27 cellular contexts compared by ENCODE assay signal in genomic region chr7:73881352-73882059, GRCh38. TPM values are rescaled to one million over a fixed set of nuclear protein-coding genes. Genes with fewer than 3 reads are reported as not detected.
A peak's percentile ranks its signal among the peaks of the same experiment; 100 is the strongest.
DNase-seq lines count a peak whose midpoint lies in the region; ATAC-seq and TF ChIP-seq lines count a peak whose summit lies in the region.
"Had no signal": no experiment of that assay in that cellular context is flagged by ENCODE, and none has a peak within 500 bp of the region (broad histone marks: within the 10 kb centered on the region; RNA-seq: fewer than 3 reads in every experiment).

No MANE protein-coding gene starts in this region.

- no peak for TF ChIP-seq POLR2A in suprapubic skin (IDR thresholded peaks at IDR 0.05)

- H3K27ac ChIP-seq in PC-9 (no peak overlapping the region), lower lobe of right lung (peak overlapping the region; percentile 77), suprapubic skin (peak overlapping the region; percentile 82)
- H3K27ac ChIP-seq: cardiac muscle cell, epithelial cell of prostate, SJSA1 had no signal

- no peaks in the 10 kb centered on the region for H3K9me2 ChIP-seq in PC-9 (ENCODE audit: insufficient read depth)

- H3F3A ChIP-seq in PC-9 (ENCODE audit: insufficient read depth, low read depth): peaks cover 9% of the 10 kb centered on the region; the same call in 1 of the 2 replicates

- DNase-seq in PC-9 (no peak), dermis blood vessel endothelial cell (peak; percentile 65), lower lobe of right lung (no peak), suprapubic skin (ENCODE audit: low spot score in 2 of 2) (no peak), HEK293T (ENCODE audit: extremely low spot score) (no peak), kidney tubule cell (ENCODE audit: low spot score) (no peak), NCI-H146 treated with DMSO at 0.1 percent for 48 hours (lab: John Stamatoyannopoulos, UW; ENCODE audit: unreplicated experiment) (no peak)
- DNase-seq: activated CD4-positive, alpha-beta T cell treated with anti-CD3 and anti-CD28 coated beads, Interleukin-2, amount 50 U/mL, for 4 hours; activated gamma-delta T cell treated with Interleukin-2 at 50 U/mL for 16 hours; activated T-cell treated with anti-CD3 and anti-CD28 coated beads for 4 hours; adrenal gland; CD4-positive, alpha-beta T cell; dorsolateral prefrontal cortex; GF-D8; GOT3; KBM-7; left cardiac atrium; NCI-H1694 treated with DMSO at 0.1 percent for 48 hours; NCI-H345; nucleus accumbens had no signal

- TF ChIP-seq CTCF in PC-9 (conservative IDR thresholded peaks at IDR 0.05) (no peak), lower lobe of right lung (IDR thresholded peaks at IDR 0.05) (no peak), suprapubic skin (IDR thresholded peaks at IDR 0.05) (no peak)

- H3K4me3 ChIP-seq in PC-9: no peak overlapping the region
- no peak overlapping the region for H3K4me3 ChIP-seq in lower lobe of right lung
- no peak overlapping the region for H3K4me3 ChIP-seq in suprapubic skin
- H3K4me3 ChIP-seq: adrenal gland, cardiac muscle cell, dorsolateral prefrontal cortex, SJSA1, tibial nerve had no signal

- no peak for TF ChIP-seq EP300 in suprapubic skin (IDR thresholded peaks at IDR 0.05)

- POLR2A ChIA-PET in PC-9 (lab: Charles Lee; ENCODE audit: unreplicated experiment): interaction anchor here (0.6 kb wide), 1 partner anchor 48 kb away, joined by 3 read pairs; no protein-coding TSS in a partner anchor
- POLR2A ChIA-PET in HEK293T (lab: Yijun Ruan, JAX): no interaction called here

- WGBS in suprapubic skin: 50% methylated on average over 6 of the region's 6 CpGs

- CTCF ChIA-PET in PC-9 (lab: Charles Lee): interaction anchor here (0.6 to 1.4 kb wide), 2 partner anchors 148 to 519 kb away, joined by 3 to 8 read pairs; no protein-coding TSS in a partner anchor
- CTCF ChIA-PET in HEK293T (lab: Yijun Ruan, JAX): interaction anchor here (0.9 kb wide), 1 partner anchor 10 kb away, joined by 7 read pairs; no protein-coding TSS in a partner anchor

- H3K4me1 ChIP-seq in PC-9 (replicated peaks; ENCODE audit: insufficient read depth): peaks cover 27% of the 10 kb centered on the region
- H3K4me1 ChIP-seq in lower lobe of right lung: peaks cover 47% of the 10 kb centered on the region
- peaks cover 32% of the 10 kb centered on the region for H3K4me1 ChIP-seq in suprapubic skin

- no peaks in the 10 kb centered on the region for H3K27me3 ChIP-seq in PC-9 (ENCODE audit: insufficient read depth, low read depth)
- no peaks in the 10 kb centered on the region for H3K27me3 ChIP-seq in lower lobe of right lung (ENCODE audit: low read depth)
- no peaks in the 10 kb centered on the region for H3K27me3 ChIP-seq in suprapubic skin
- H3K27me3 ChIP-seq: SJSA1 had no signal

- no peaks in the 10 kb centered on the region for H3K36me3 ChIP-seq in PC-9 (ENCODE audit: low read depth)
- H3K36me3 ChIP-seq in lower lobe of right lung: no peaks in the 10 kb centered on the region
- no peaks in the 10 kb centered on the region for H3K36me3 ChIP-seq in suprapubic skin
- H3K36me3 ChIP-seq: adrenal gland, cardiac muscle cell, SJSA1, tibial nerve had no signal

- H2AFZ ChIP-seq in PC-9: no peak overlapping the region

- no peaks in the 10 kb centered on the region for H4K20me1 ChIP-seq in PC-9 (ENCODE audit: insufficient read depth)

- H3K4me2 ChIP-seq in PC-9: peak overlapping the region; percentile 59; the same call in 1 of the 2 replicates

- ATAC-seq in lower lobe of right lung (no peak), GM19023 (IDR thresholded peaks at IDR 0.05; ENCODE audit: unreplicated experiment) (no peak)
- ATAC-seq: Panc1, WTC11 had no signal

- H3K79me2 ChIP-seq in PC-9 (ENCODE audit: low read depth): no peaks in the 10 kb centered on the region

- no TSS peak for BruUV-seq in PC-9 (replicated peaks; lab: Mats Ljungman, UMichigan)

- H3K9me3 ChIP-seq in PC-9 (ENCODE audit: insufficient read depth, low read depth): no peaks in the 10 kb centered on the region
- no peaks in the 10 kb centered on the region for H3K9me3 ChIP-seq in lower lobe of right lung
- H3K9me3 ChIP-seq in suprapubic skin: no peaks in the 10 kb centered on the region
- H3K9me3 ChIP-seq: adrenal gland, SJSA1, tibial nerve had no signal

- intact Hi-C loops in PC-9 (cut with micrococcal nuclease; ENCODE audit: unreplicated experiment): no loop called here
- intact Hi-C loops in lower lobe of right lung (cut with DNase I): no loop called here

TF ChIP-seq in HEK293T, 16 proteins besides CTCF, POLR2A, EP300 and RAD21:
- no peak for TF ChIP-seq LEF1 (IDR thresholded peaks at IDR 0.05; ENCODE audit: borderline replicate concordance)
- TF ChIP-seq HDGF (IDR thresholded peaks at IDR 0.05; ENCODE audit: borderline replicate concordance): no peak
- TF ChIP-seq FOXM1 (IDR thresholded peaks at IDR 0.05; ENCODE audit: borderline replicate concordance): no peak
- TF ChIP-seq CTBP1 (IDR thresholded peaks at IDR 0.05; ENCODE audit: borderline replicate concordance): no peak
- no peak for TF ChIP-seq FOXK2 (IDR thresholded peaks at IDR 0.05)
- no peak for TF ChIP-seq SUZ12 (IDR thresholded peaks at IDR 0.05)
- TF ChIP-seq BHLHE40 (IDR thresholded peaks at IDR 0.05; ENCODE audit: borderline replicate concordance): no peak
- TF ChIP-seq TARDBP (IDR thresholded peaks at IDR 0.05): no peak
- no peak for TF ChIP-seq FOXA1 (IDR thresholded peaks at IDR 0.05)
- TF ChIP-seq ZNF384 (IDR thresholded peaks at IDR 0.05): no peak
- no peak for TF ChIP-seq ARNT (IDR thresholded peaks at IDR 0.05)
- no peak for TF ChIP-seq PKNOX1 (IDR thresholded peaks at IDR 0.05)
- TF ChIP-seq ELF4 (IDR thresholded peaks at IDR 0.05): no peak
TF ChIP-seq in HEK293T: peak in this region for 0.

RNA-seq across cellular contexts. Expression of gene TMEM270, which starts 20.5 kb away (rescaled TPM):
- total RNA-seq in PC-9 (2021) (0.48 and 0.72 TPM in 2 replicates), dermis blood vessel endothelial cell (not detected in 2 replicates), lower lobe of right lung (not detected), suprapubic skin (not detected)
- total RNA-seq: adrenal gland; cardiac muscle cell; CD4-positive, alpha-beta T cell; left cardiac atrium; SJSA1; tibial nerve had no signal

RNA-seq across cellular contexts. Expression of gene METTL27, which starts 39.2 kb away (rescaled TPM):
- total RNA-seq in PC-9 (2021) (23.2 and 34.7 TPM in 2 replicates), dermis blood vessel endothelial cell (0.70 and 3.2 TPM in 2 replicates), lower lobe of right lung (4.0 TPM), suprapubic skin (1 to 10 TPM in 3 of 4 donors, not detected in 1; 2.0 to 6.8 (median 2.9) TPM)

RNA-seq across cellular contexts. Expression of gene CLDN4, which starts 50.7 kb away (rescaled TPM):
- total RNA-seq in PC-9 (2021): 498 and 602 TPM in 2 replicates
- total RNA-seq in dermis blood vessel endothelial cell: 0.51 and 1.2 TPM in 2 replicates
- 116 TPM for total RNA-seq in lower lobe of right lung
- 100 to 1,000 TPM in 3 of 4 donors, 10 to 100 TPM in 1; 82.6 to 389 (median 254) TPM for total RNA-seq in suprapubic skin

Comparison
In these comparisons a context has a peak if more than half of its experiments do, and no peak if none do; other contexts are left out.
1. RNA of gene CLDN4, which starts 50.7 kb away (total RNA-seq): 498 to 602 TPM in PC-9, 82.6 to 389 TPM in suprapubic skin and 116 TPM in lower lobe of right lung (single experiment); 0.51 to 1.2 TPM in dermis blood vessel endothelial cell; every median in the first group is over 10 times any median in the second.